8 cellular contexts compared by ENCODE assay signal in the genomic region with DNA sequence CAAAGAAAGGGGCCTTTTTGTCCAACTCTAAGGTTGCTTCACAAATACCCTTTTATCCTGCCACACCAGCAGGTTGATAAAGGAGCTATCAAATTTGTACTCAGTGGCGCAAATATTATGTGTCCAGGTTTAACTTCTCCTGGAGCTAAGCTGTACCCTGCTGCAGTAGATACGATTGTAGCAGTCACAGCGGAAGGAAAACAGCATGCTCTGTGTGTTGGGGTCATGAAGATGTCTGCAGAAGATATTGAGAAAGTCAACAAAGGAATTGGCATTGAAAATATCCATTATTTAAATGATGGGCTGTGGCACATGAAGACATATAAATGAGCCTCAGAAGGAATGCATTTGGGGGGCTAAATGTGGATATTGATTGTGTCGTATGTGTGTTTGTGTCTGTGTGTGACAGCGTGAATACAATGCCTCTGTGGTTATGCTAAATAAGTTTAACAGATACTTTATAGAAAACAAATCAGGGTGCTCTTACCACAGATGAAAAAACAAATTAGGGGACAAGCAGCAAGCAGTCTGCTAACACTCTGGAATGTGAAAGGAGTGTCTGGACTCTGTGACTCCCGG. TPM values are rescaled to one million over a fixed set of nuclear protein-coding genes. Genes with fewer than 3 reads are reported as not detected.
DNase-seq lines count a peak whose midpoint lies in the region; ATAC-seq and TF ChIP-seq lines count a peak whose summit lies in the region.

No MANE protein-coding gene starts in this region.

- H3K9me2 ChIP-seq in DOHH2 (replicated peaks; ENCODE audit: control insufficient read depth, low read length), result no peaks in the 10 kb centered on the region

- H4K20me1 ChIP-seq in DOHH2 (ENCODE audit: control insufficient read depth, insufficient read depth, low read depth, low read length), result no peaks in the 10 kb centered on the region

- H3K36me3 ChIP-seq in DOHH2 (ENCODE audit: control insufficient read depth, low read length) (peaks cover 64% of the 10 kb centered on the region), esophagus squamous epithelium (peaks cover 26 to 81% (median 31%) of the 10 kb centered on the region in 3 donors), parathyroid adenoma (ENCODE audit: control insufficient read depth, insufficient read depth, low read length) (no peaks in the 10 kb centered on the region)

- 46 to 51% methylated on average over 6 of the region's 6 CpGs for WGBS in esophagus squamous epithelium, 2 donors

- H3K4me3 ChIP-seq in DOHH2 (ENCODE audit: low read length), result peak overlapping the region; percentile 91
- peak overlapping the region; percentile 22 to 71 (median 50) for H3K4me3 ChIP-seq in esophagus squamous epithelium
- peak overlapping the region; percentile 66 for H3K4me3 ChIP-seq in parathyroid adenoma (ENCODE audit: low read depth, low read length)

- no peak overlapping the region for H3K9ac ChIP-seq in parathyroid adenoma

- intact Hi-C loops in esophagus squamous epithelium (cut with DNase I), result no loop called here

- peak overlapping the region; percentile 67 for H3K4me2 ChIP-seq in DOHH2 (ENCODE audit: low read length)
- H3K4me2 ChIP-seq in parathyroid adenoma (ENCODE audit: low read length), result peak overlapping the region; percentile 60

- H3K9me3 ChIP-seq in DOHH2 (ENCODE audit: control insufficient read depth, insufficient read depth, low read length) (no peaks in the 10 kb centered on the region), esophagus squamous epithelium (no peaks in the 10 kb centered on the region), parathyroid adenoma (ENCODE audit: control insufficient read depth, low read length) (no peaks in the 10 kb centered on the region)

- H3F3A ChIP-seq in DOHH2 (ENCODE audit: control insufficient read depth, insufficient read depth), result peaks cover 8% of the 10 kb centered on the region

- peaks cover 36% of the 10 kb centered on the region for H3K79me2 ChIP-seq in DOHH2 (ENCODE audit: control insufficient read depth, low read length)
- H3K79me2 ChIP-seq in parathyroid adenoma, result no peaks in the 10 kb centered on the region

- peak overlapping the region; percentile 85 for H2AFZ ChIP-seq in parathyroid adenoma

- no peak for DNase-seq in esophagus squamous epithelium (lab: John Stamatoyannopoulos, UW)

- 0 out of 2 replicates have a peak, but pooled peaks have one; percentile 20 for TF ChIP-seq POLR2A in Raji (IDR thresholded peaks at IDR 0.05; ENCODE audit: insufficient read depth, low read depth, low read length)
- no peak for TF ChIP-seq POLR2A in esophagus squamous epithelium (IDR thresholded peaks at IDR 0.05)

- ATAC-seq in HG03039 (IDR thresholded peaks at IDR 0.05; ENCODE audit: unreplicated experiment) (no peak), esophagus mucosa (no peak), GM18909 (IDR thresholded peaks at IDR 0.05; ENCODE audit: poor library complexity, unreplicated experiment) (no peak), GM21423 (IDR thresholded peaks at IDR 0.05; ENCODE audit: unreplicated experiment) (no peak)

- H3K4me1 ChIP-seq in DOHH2 (ENCODE audit: control insufficient read depth, low read length) (peaks cover 9% of the 10 kb centered on the region), esophagus squamous epithelium (peaks cover 5 to 76% (median 23%) of the 10 kb centered on the region in 3 donors), parathyroid adenoma (peaks cover 3% of the 10 kb centered on the region)

- TF ChIP-seq CTCF in DOHH2 (IDR thresholded peaks at IDR 0.05; ENCODE audit: low read depth, low read length, poor library complexity, severe bottlenecking) (no peak), esophagus squamous epithelium (IDR thresholded peaks at IDR 0.05) (no peak), parathyroid adenoma (IDR thresholded peaks at IDR 0.05) (no peak)

- H3K27ac ChIP-seq in DOHH2 (ENCODE audit: low read depth, low read length), result peak overlapping the region; percentile 59
- H3K27ac ChIP-seq in esophagus squamous epithelium, result peak overlapping the region; percentile 77 to 95 (median 90)
- peak overlapping the region; percentile 96 for H3K27ac ChIP-seq in parathyroid adenoma

- H3K27me3 ChIP-seq in DOHH2 (ENCODE audit: control insufficient read depth, low read length) (no peaks in the 10 kb centered on the region), esophagus squamous epithelium (no peaks in the 10 kb centered on the region), parathyroid adenoma (ENCODE audit: control insufficient read depth, insufficient read depth, low read length) (no peaks in the 10 kb centered on the region)

RNA-seq across cellular contexts. Expression of a gene that starts 33.6 kb away (rescaled TPM):
- total RNA-seq in esophagus squamous epithelium (100 to 1,000 TPM in 2 of 4 donors, 10 to 100 TPM in 2; 76.3 to 162 (median 108) TPM), esophagus mucosa (232 TPM)

RNA-seq across cellular contexts. Expression of a gene that starts 57.3 kb away (rescaled TPM):
- 100 to 1,000 TPM; 422 to 839 (median 555) TPM for total RNA-seq in esophagus squamous epithelium
- 299 TPM for total RNA-seq in esophagus mucosa
